15 cellular contexts compared by ENCODE assay signal in genomic region chr10:93160140-93160539, GRCh38.
DNase-seq lines count a peak whose midpoint lies in the region; ATAC-seq and TF ChIP-seq lines count a peak whose summit lies in the region.
"Had no signal": no experiment of that assay in that cellular context is flagged by ENCODE, and none has a peak within 500 bp of the region (broad histone marks: within the 10 kb centered on the region; RNA-seq: fewer than 3 reads in every experiment).

No MANE protein-coding gene starts in this region.

- CTCF ChIA-PET in Caco-2 (lab: Charles Lee) = no interaction called here

- BruUV-seq in Caco-2 (replicated peaks; lab: Mats Ljungman, UMichigan) = no TSS peak

- H3K36me3 ChIP-seq in osteoblast (ENCODE audit: insufficient read depth, low read length) (no peaks in the 10 kb centered on the region), aorta (ENCODE audit: control insufficient read depth in 1 of 2, insufficient read depth in 2 of 2, low read length in 1 of 2) (no peaks in the 10 kb centered on the region), Caco-2 (ENCODE audit: control insufficient read depth, insufficient read depth, low read length) (no peaks in the 10 kb centered on the region)
- H3K36me3 ChIP-seq: BE2C had no signal

- H3K9me3 ChIP-seq in osteoblast (ENCODE audit: low read depth, low read length) = peaks cover 2% of the 10 kb centered on the region
- no peaks in the 10 kb centered on the region for H3K9me3 ChIP-seq in aorta (ENCODE audit: control insufficient read depth, low read length)
- peaks cover 6% of the 10 kb centered on the region; the same call in 1 of the 2 replicates for H3K9me3 ChIP-seq in Caco-2
- H3K9me3 ChIP-seq: BE2C had no signal

- no peaks in the 10 kb centered on the region for H3K79me2 ChIP-seq in osteoblast (ENCODE audit: insufficient read depth, low read length)

- intact Hi-C loops in dendritic cell treated with granulocyte-macrophage colony-stimulating factor and Interleukin-4, amounts not matched to agents 40 ng/mL and 50 ng/mL, for 4 days (cut with micrococcal nuclease) = no loop called here
- intact Hi-C loops in aorta (cut with DNase I) = no loop called here
- intact Hi-C loops in Caco-2 (cut with micrococcal nuclease; ENCODE audit: unreplicated experiment) = no loop called here

- TF ChIP-seq CTCF in osteoblast (IDR thresholded peaks at IDR 0.05; ENCODE audit: extremely low read depth, low read depth, low read length) = no peak
- no peak for TF ChIP-seq CTCF in Caco-2 (IDR thresholded peaks at IDR 0.05; ENCODE audit: insufficient read depth in 1 of 2, low read depth in 1 of 2, low read length in 1 of 2, severe bottlenecking in 1 of 2, unreplicated experiment in 1 of 2)

- H3K27me3 Mint-ChIP-seq in dendritic cell treated with granulocyte-macrophage colony-stimulating factor and Interleukin-4, amounts not matched to agents 40 ng/mL and 50 ng/mL, for 4 days = peaks cover 40% of the 10 kb centered on the region
- no peaks in the 10 kb centered on the region for H3K27me3 Mint-ChIP-seq in Caco-2 (ENCODE audit: insufficient read depth, unreplicated experiment)

- POLR2A ChIA-PET in Caco-2 (lab: Charles Lee) = no interaction called here

- no peak overlapping the region for H3K4me2 ChIP-seq in osteoblast (ENCODE audit: insufficient read depth, low read length)
- H3K4me2 ChIP-seq: A549 had no signal

- peaks cover 8% of the 10 kb centered on the region for H3K36me3 Mint-ChIP-seq in dendritic cell treated with granulocyte-macrophage colony-stimulating factor and Interleukin-4, amounts not matched to agents 40 ng/mL and 50 ng/mL, for 4 days (ENCODE audit: low read depth)
- H3K36me3 Mint-ChIP-seq in Caco-2 (ENCODE audit: insufficient read depth, unreplicated experiment) = no peaks in the 10 kb centered on the region

- no peak overlapping the region for H3K4me3 Mint-ChIP-seq in dendritic cell treated with granulocyte-macrophage colony-stimulating factor and Interleukin-4, amounts not matched to agents 40 ng/mL and 50 ng/mL, for 4 days
- no peak overlapping the region for H3K4me3 Mint-ChIP-seq in Caco-2 (ENCODE audit: unreplicated experiment)
- H3K4me3 Mint-ChIP-seq: CD4-positive, alpha-beta memory T cell had no signal

- H3K4me3 ChIP-seq in osteoblast (ENCODE audit: insufficient read depth, low read length) (no peak overlapping the region), aorta (ENCODE audit: low read length in 2 of 2) (no peak overlapping the region), Caco-2 (ENCODE audit: low read depth, low read length) (no peak overlapping the region)
- H3K4me3 ChIP-seq: A549 had no signal

- peaks cover 31% of the 10 kb centered on the region for H3K9me3 Mint-ChIP-seq in dendritic cell treated with granulocyte-macrophage colony-stimulating factor and Interleukin-4, amounts not matched to agents 40 ng/mL and 50 ng/mL, for 4 days
- H3K9me3 Mint-ChIP-seq in Caco-2 (ENCODE audit: unreplicated experiment) = peaks cover 20% of the 10 kb centered on the region

- no peaks in the 10 kb centered on the region for H4K20me1 ChIP-seq in osteoblast (ENCODE audit: insufficient read depth, low read length)

- H3K27ac Mint-ChIP-seq in dendritic cell treated with granulocyte-macrophage colony-stimulating factor and Interleukin-4, amounts not matched to agents 40 ng/mL and 50 ng/mL, for 4 days = peak overlapping the region; percentile 85
- H3K27ac Mint-ChIP-seq in Caco-2 (ENCODE audit: unreplicated experiment) = no peak overlapping the region
- H3K27ac Mint-ChIP-seq: CD4-positive, alpha-beta memory T cell had no signal

- no peaks in the 10 kb centered on the region for H3K27me3 ChIP-seq in osteoblast (ENCODE audit: insufficient read depth, low read length)
- H3K27me3 ChIP-seq in aorta (ENCODE audit: control insufficient read depth in 1 of 2, insufficient read depth in 2 of 2, low read length in 1 of 2) = no peaks in the 10 kb centered on the region
- no peaks in the 10 kb centered on the region for H3K27me3 ChIP-seq in Caco-2 (replicated peaks; ENCODE audit: control insufficient read depth, insufficient read depth, low read length)
- H3K27me3 ChIP-seq: BE2C had no signal

- peaks cover 36% of the 10 kb centered on the region for H3K4me1 Mint-ChIP-seq in dendritic cell treated with granulocyte-macrophage colony-stimulating factor and Interleukin-4, amounts not matched to agents 40 ng/mL and 50 ng/mL, for 4 days (ENCODE audit: low read depth)
- no peaks in the 10 kb centered on the region for H3K4me1 Mint-ChIP-seq in Caco-2 (ENCODE audit: low read depth, unreplicated experiment)
- H3K4me1 Mint-ChIP-seq: CD4-positive, alpha-beta memory T cell had no signal

- peak overlapping the region; percentile 80 for H2AFZ ChIP-seq in osteoblast (ENCODE audit: low read length)

- H3K27ac ChIP-seq in osteoblast (ENCODE audit: low read depth, low read length) (peak overlapping the region; percentile 75), aorta (ENCODE audit: low read depth in 1 of 2, low read length in 2 of 2) (no peak overlapping the region)
- H3K27ac ChIP-seq: A549, C4-2B had no signal

- ATAC-seq in aorta (ENCODE audit: low FRiP score) = peak; percentile 53
- ATAC-seq: HepG2 had no signal

- peaks cover 12% of the 10 kb centered on the region for H3K4me1 ChIP-seq in osteoblast (ENCODE audit: insufficient read depth, low read length)
- H3K4me1 ChIP-seq in aorta (ENCODE audit: control insufficient read depth in 1 of 2, insufficient read depth in 2 of 2, low read length in 2 of 2) = no peaks in the 10 kb centered on the region
- no peaks in the 10 kb centered on the region for H3K4me1 ChIP-seq in Caco-2
- H3K4me1 ChIP-seq: A549, BE2C had no signal

- 62 to 68% methylated on average over 1 of the region's 1 CpG for WGBS in aorta, 2 donors

- DNase-seq in MV-4-11 (lab: John Stamatoyannopoulos, UW) (peak; percentile 27), osteoblast (ENCODE audit: insufficient read length, low spot score, missing footprints) (no peak), aorta (no peak), NCI-H2171 treated with DMSO at 0.1 percent for 48 hours (lab: John Stamatoyannopoulos, UW) (no peak), Caco-2 (no peak), NCI-H748 treated with DMSO at 0.1 percent for 48 hours (lab: John Stamatoyannopoulos, UW) (no peak)
- DNase-seq: BE2C; CD4-positive, alpha-beta memory T cell; DND-41; GDM1; HCEC 1CT had no signal
